Comparison of ENCODE assay signal across 8 cellular contexts in genomic region chr1:146472192-146472861, GRCh38.
DNase-seq lines count a peak whose midpoint lies in the region; ATAC-seq and TF ChIP-seq lines count a peak whose summit lies in the region.
"Not testable (repeated sequence)": the region's sequence is repeated elsewhere in the genome, so short reads cannot be mapped to it uniquely, and the experiment has no call there.

No MANE protein-coding gene starts in this region.

- not testable (repeated sequence) for TF ChIP-seq CTCF in glutamatergic neuron (IDR thresholded peaks at IDR 0.05; ENCODE audit: partially characterized antibody, unreplicated experiment)

- DNase-seq in DMS153 treated with DMSO at 0.1 percent for 48 hours (lab: John Stamatoyannopoulos, UW; ENCODE audit: unreplicated experiment): peak; percentile 47
- peak; percentile 64 to 76 for DNase-seq in NCI-H187 (lab: John Stamatoyannopoulos, UW)
- DNase-seq in T-helper 9 cell: peak; percentile 66
- peak; percentile 83 for DNase-seq in glutamatergic neuron
- DNase-seq in neuronal stem cell (ENCODE audit: low spot score): peak; percentile 46
- DNase-seq in stimulated activated CD8-positive, alpha-beta memory T cell treated with anti-CD3 and anti-CD28 coated beads, Interleukin-7, amount 100 ng/mL, for 48 hours (ENCODE audit: extremely low read depth in 1 of 2, low read depth in 1 of 2): peak; percentile 53 to 64

- H3K18ac ChIP-seq in neuronal stem cell (ENCODE audit: low read length): not testable (repeated sequence)

- not testable (repeated sequence) for H3K36me3 Mint-ChIP-seq in activated naive CD8-positive, alpha-beta T cell; glutamatergic neuron (ENCODE audit: unreplicated experiment)

- H2BK12ac ChIP-seq in neuronal stem cell (ENCODE audit: low read length): not testable (repeated sequence)

- not testable (repeated sequence) for H3K27me3 ChIP-seq in neuronal stem cell (ENCODE audit: control insufficient read depth in 3 of 3, insufficient read depth in 3 of 3, low read depth in 1 of 3, low read length in 3 of 3)

- not testable (repeated sequence) for H3K27ac ChIP-seq in neuronal stem cell (replicated peaks; ENCODE audit: low read length)

- not testable (repeated sequence) for H2BK5ac ChIP-seq in neuronal stem cell (ENCODE audit: low read length)

- not testable (repeated sequence) for H3K23ac ChIP-seq in neuronal stem cell (ENCODE audit: low read depth, low read length, poor library complexity)

- H2AFZ ChIP-seq in neuronal stem cell (ENCODE audit: low read length): peak overlapping the region; percentile 88

- H3K4me2 ChIP-seq in neuronal stem cell (ENCODE audit: insufficient read depth, low read length, poor library complexity, severe bottlenecking): peak overlapping the region; percentile 18

- H2AK5ac ChIP-seq in neuronal stem cell (ENCODE audit: low read depth, low read length): not testable (repeated sequence)

- not testable (repeated sequence) for H3K9ac ChIP-seq in neuronal stem cell (ENCODE audit: low read depth, low read length, poor library complexity)

- H3K4me3 ChIP-seq in neuronal stem cell (ENCODE audit: low read length in 2 of 2): peak overlapping the region in 1 of 2 donors; percentile 42

- H3K4me1 ChIP-seq in neuronal stem cell (ENCODE audit: control insufficient read depth in 2 of 2, insufficient read depth in 1 of 2, low read depth in 1 of 2, low read length in 2 of 2): not testable (repeated sequence)

- not testable (repeated sequence) for H3K36me3 ChIP-seq in neuronal stem cell (replicated peaks in 1 of 2; ENCODE audit: control insufficient read depth in 2 of 2, insufficient read depth in 2 of 2, low read length in 2 of 2)

- H2BK120ac ChIP-seq in neuronal stem cell (ENCODE audit: low read depth, low read length): not testable (repeated sequence)

- not testable (repeated sequence) for H3K9me3 Mint-ChIP-seq in activated naive CD8-positive, alpha-beta T cell (ENCODE audit: low read depth); glutamatergic neuron (ENCODE audit: unreplicated experiment)

- not testable (repeated sequence) for H3K14ac ChIP-seq in neuronal stem cell (ENCODE audit: low read length)

- WGBS in neuronal stem cell (ENCODE audit: extremely low coverage in 2 of 2, insufficient read length in 2 of 2, insufficient replicate concordance in 1 of 2), 2 donors: no CpG with 5 or more reads among the region's 42 CpGs

- H3K9me3 ChIP-seq in neuronal stem cell (replicated peaks in 1 of 2; ENCODE audit: control insufficient read depth in 2 of 2, insufficient read depth in 1 of 2, low read depth in 1 of 2, low read length in 2 of 2): not testable (repeated sequence)

- H3K79me1 ChIP-seq in neuronal stem cell (ENCODE audit: low read depth, low read length): not testable (repeated sequence)

- peak overlapping the region; percentile 80 for H3K27ac Mint-ChIP-seq in activated naive CD8-positive, alpha-beta T cell
- peak overlapping the region; percentile 62 for H3K27ac Mint-ChIP-seq in glutamatergic neuron (ENCODE audit: unreplicated experiment)

- H4K8ac ChIP-seq in neuronal stem cell (ENCODE audit: low read depth, low read length): not testable (repeated sequence)

- peak; percentile 97 for ATAC-seq in HG02759 (IDR thresholded peaks at IDR 0.05; ENCODE audit: unreplicated experiment)

- H3K27me3 Mint-ChIP-seq in activated naive CD8-positive, alpha-beta T cell; glutamatergic neuron (ENCODE audit: unreplicated experiment): not testable (repeated sequence)

- peak overlapping the region; percentile 89 for H3K4me3 Mint-ChIP-seq in activated naive CD8-positive, alpha-beta T cell
- H3K4me3 Mint-ChIP-seq in glutamatergic neuron (ENCODE audit: unreplicated experiment): peak overlapping the region; percentile 82

- H4K91ac ChIP-seq in neuronal stem cell (ENCODE audit: low read depth, low read length, poor library complexity): not testable (repeated sequence)

- H3K4ac ChIP-seq in neuronal stem cell (ENCODE audit: low read length): not testable (repeated sequence)

- H2BK15ac ChIP-seq in neuronal stem cell (ENCODE audit: low read length): not testable (repeated sequence)

- H3K4me1 Mint-ChIP-seq in activated naive CD8-positive, alpha-beta T cell (ENCODE audit: low read depth); glutamatergic neuron (ENCODE audit: low read depth, unreplicated experiment): not testable (repeated sequence)
